ENCODE assay signal across 11 cellular contexts in the genomic region with DNA sequence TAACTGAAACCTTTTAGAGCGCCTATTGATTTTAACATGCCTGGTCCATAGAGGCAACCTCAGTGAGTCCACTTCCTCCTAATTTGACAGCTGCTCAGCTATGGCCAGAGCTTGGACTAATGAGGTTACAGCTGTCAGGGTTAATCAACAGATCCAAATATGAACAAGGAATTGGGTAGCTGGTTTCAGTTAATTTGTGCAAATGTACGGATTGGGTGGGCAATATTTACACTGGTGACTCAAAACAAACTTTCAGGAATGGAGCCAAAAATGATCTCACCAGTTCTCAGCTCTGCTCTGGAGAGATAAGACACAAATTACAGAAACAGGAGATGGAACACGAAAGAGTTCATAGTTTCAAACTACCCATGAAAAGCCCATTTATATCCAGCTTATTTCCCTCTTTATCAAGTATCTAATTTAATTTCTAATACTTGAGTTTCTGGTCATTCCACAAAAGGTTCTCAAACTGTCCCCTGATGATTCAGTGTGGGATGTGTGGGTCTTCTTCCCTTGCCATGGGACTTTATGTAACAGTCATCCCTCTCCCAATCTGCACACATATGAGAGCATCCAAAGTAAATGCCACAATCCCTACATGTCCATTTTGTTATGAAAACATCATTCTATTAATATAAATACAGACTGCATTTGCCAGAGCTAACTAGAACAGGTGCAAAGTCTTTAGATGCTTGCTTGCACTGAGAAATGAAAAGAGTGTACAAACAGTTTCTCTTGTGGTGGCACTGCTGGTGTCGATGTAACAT.
DNase-seq lines count a peak whose midpoint lies in the region; ATAC-seq, FAIRE-seq and TF ChIP-seq lines count a peak whose summit lies in the region.
"Had no signal": no experiment of that assay in that cellular context is flagged by ENCODE, and none has a peak within 500 bp of the region (broad histone marks: within the 10 kb centered on the region; RNA-seq: fewer than 3 reads in every experiment).

No MANE protein-coding gene starts in this region.

- H3K9ac ChIP-seq in astrocyte (ENCODE audit: low read length): no peak overlapping the region

- peaks cover 21% of the 10 kb centered on the region for H3K4me1 ChIP-seq in astrocyte (ENCODE audit: insufficient read depth, low read length)

- peak; percentile 44 for ATAC-seq in GM18519 (IDR thresholded peaks at IDR 0.05; ENCODE audit: low FRiP score, unreplicated experiment)
- no peak for ATAC-seq in GM21825 (IDR thresholded peaks at IDR 0.05; ENCODE audit: unreplicated experiment)
- ATAC-seq in GM21515 (IDR thresholded peaks at IDR 0.05; ENCODE audit: unreplicated experiment): no peak
- ATAC-seq: activated CD8-positive, alpha-beta T cell treated with anti-CD3 and anti-CD28 coated beads, Interleukin-2, amount 10 ng/mL, durations not matched to agents 7 days and 5 days had no signal

- H3K9me3 ChIP-seq in astrocyte (ENCODE audit: insufficient read depth, low read depth, low read length): no peaks in the 10 kb centered on the region
- H3K9me3 ChIP-seq: upper lobe of left lung had no signal

- peaks cover 11% of the 10 kb centered on the region for H3K4me1 Mint-ChIP-seq in astrocyte (ENCODE audit: low read depth, unreplicated experiment)

- no peaks in the 10 kb centered on the region for H3K36me3 Mint-ChIP-seq in astrocyte (ENCODE audit: low read depth, unreplicated experiment)

- H3K4me2 ChIP-seq in astrocyte (ENCODE audit: low read length): peak overlapping the region; percentile 26

- H2AFZ ChIP-seq in astrocyte (ENCODE audit: low read depth, low read length): no peak overlapping the region

- H3K27me3 ChIP-seq in astrocyte (ENCODE audit: insufficient read depth, low read length): no peaks in the 10 kb centered on the region
- H3K27me3 ChIP-seq: upper lobe of left lung had no signal

- no peaks in the 10 kb centered on the region for H3K9me3 Mint-ChIP-seq in astrocyte (ENCODE audit: unreplicated experiment)

- FAIRE-seq in astrocyte (lab: Jason Lieb, UNC): no peak

- H4K20me1 ChIP-seq in astrocyte (ENCODE audit: insufficient read depth, low read length): no peaks in the 10 kb centered on the region

- H3K27ac Mint-ChIP-seq in astrocyte (ENCODE audit: unreplicated experiment): no peak overlapping the region
- H3K27ac Mint-ChIP-seq: activated CD8-positive, alpha-beta T cell treated with anti-CD3 and anti-CD28 coated beads, Interleukin-2, amount 10 ng/mL, durations not matched to agents 7 days and 5 days had no signal

- DNase-seq in NCI-H146 (lab: John Stamatoyannopoulos, UW) (peak; percentile 96), astrocyte (ENCODE audit: low read depth) (peak; percentile 59), mucosa of gallbladder (ENCODE audit: low spot score) (peak; percentile 43), NCI-H524 (lab: John Stamatoyannopoulos, UW) (no peak)
- DNase-seq in activated effector memory CD4-positive, alpha-beta T cell treated with anti-CD3 and anti-CD28 coated beads, Interleukin-2, amount 50 U/mL, for 16 hours: no peak
- DNase-seq: activated CD8-positive, alpha-beta T cell treated with anti-CD3 and anti-CD28 coated beads, Interleukin-2, amount 10 ng/mL, durations not matched to agents 7 days and 5 days; stimulated activated CD4-positive, alpha-beta T cell treated with anti-CD3 and anti-CD28 coated beads, Interleukin-2, amount 100 ng/mL, for 24 hours; upper lobe of left lung had no signal

- H3K27me3 Mint-ChIP-seq in astrocyte (ENCODE audit: low read depth, unreplicated experiment): no peaks in the 10 kb centered on the region

- H3K36me3 ChIP-seq in astrocyte (ENCODE audit: insufficient read depth, low read length): no peaks in the 10 kb centered on the region
- H3K36me3 ChIP-seq: upper lobe of left lung had no signal

- TF ChIP-seq CTCF in astrocyte (IDR thresholded peaks at IDR 0.05; ENCODE audit: insufficient read depth, low read depth, low read length): no peak

- no peak overlapping the region for H3K27ac ChIP-seq in astrocyte (ENCODE audit: low read depth, low read length)
- H3K27ac ChIP-seq: upper lobe of left lung had no signal

- H3K4me3 ChIP-seq in astrocyte (ENCODE audit: insufficient read depth, low read depth, low read length): no peak overlapping the region
- H3K4me3 ChIP-seq: upper lobe of left lung had no signal

- no peak overlapping the region for H3K4me3 Mint-ChIP-seq in astrocyte (ENCODE audit: unreplicated experiment)
- H3K4me3 Mint-ChIP-seq: activated CD8-positive, alpha-beta T cell treated with anti-CD3 and anti-CD28 coated beads, Interleukin-2, amount 10 ng/mL, durations not matched to agents 7 days and 5 days had no signal

- no peaks in the 10 kb centered on the region for H3K79me2 ChIP-seq in astrocyte (ENCODE audit: insufficient read depth, low read length)

Comparison
In these comparisons a context has a peak if more than half of its experiments do, and no peak if none do; other contexts are left out.
1. DNase-seq: peak in NCI-H146 (single experiment), astrocyte (single experiment) and mucosa of gallbladder (single experiment); none in activated effector memory CD4-positive, alpha-beta T cell treated with anti-CD3 and anti-CD28 coated beads, Interleukin-2, amount 50 U/mL, for 16 hours (single experiment) and NCI-H524 (0 of 2).